ENCODE assay signal across 10 cellular contexts in the genomic region with DNA sequence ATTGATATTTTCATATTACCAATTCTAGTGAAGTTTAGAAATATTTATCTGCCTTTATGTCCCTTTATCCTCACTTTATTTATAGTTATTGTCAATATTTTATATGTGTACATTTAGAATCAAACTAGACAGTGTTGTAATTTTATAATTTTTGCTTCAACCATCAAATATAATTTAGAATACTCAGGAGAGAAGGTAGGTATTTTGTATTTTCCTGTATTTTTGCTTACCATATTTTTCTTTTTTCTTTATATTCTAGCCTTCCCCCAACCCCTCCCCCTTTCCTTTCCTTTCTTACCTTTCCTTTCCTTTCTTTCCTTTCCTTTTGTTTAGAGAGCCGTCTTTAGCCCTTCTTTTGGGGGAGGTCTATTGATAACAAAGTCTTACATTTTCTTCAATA.
"Had no signal": no experiment of that assay in that cellular context is flagged by ENCODE, and none has a peak within 500 bp of the region (broad histone marks: within the 10 kb centered on the region; RNA-seq: fewer than 3 reads in every experiment).

No MANE protein-coding gene starts in this region.

- DNase-seq: GM23248, GOT3, H7, H9, HCEC 1CT, HFFc6 had no signal

- H3K4me1 ChIP-seq: HAP-1 had no signal

- H3K9me3 Mint-ChIP-seq: HFFc6 had no signal

- H3K36me3 ChIP-seq: HAP-1 had no signal

- FAIRE-seq: H1, H54 had no signal

- H3K4me3 Mint-ChIP-seq: H9, HFFc6 had no signal

- H2AFZ ChIP-seq: GM23248 had no signal

- H3K9me3 ChIP-seq: HAP-1 had no signal

- H3K9ac ChIP-seq: GM23248 had no signal

- ATAC-seq: HCT116 had no signal

- H3K4me3 ChIP-seq: GM23248, HAP-1 had no signal

- H3K27ac Mint-ChIP-seq: H9, HFFc6 had no signal

- H3K27ac ChIP-seq: GM23248 had no signal
